In genomic region chr5:59020611-59021285, GRCh38 we compare ENCODE assay signal across 12 cellular contexts.
A peak's percentile ranks its signal among the peaks of the same experiment; 100 is the strongest.
DNase-seq lines count a peak whose midpoint lies in the region; ATAC-seq lines count a peak whose summit lies in the region.
"Had no signal": no experiment of that assay in that cellular context is flagged by ENCODE, and none has a peak within 500 bp of the region (broad histone marks: within the 10 kb centered on the region; RNA-seq: fewer than 3 reads in every experiment).

No MANE protein-coding gene starts in this region.

- DNase-seq in stimulated activated CD4-positive, alpha-beta T cell treated with anti-CD3 and anti-CD28 coated beads, Interleukin-12 subunit alpha, Interleukin-12 subunit beta, amount 100 ng/mL, for 4 hours: peak; percentile 5
- no peak for DNase-seq in stimulated activated CD4-positive, alpha-beta T cell treated with anti-CD3 and anti-CD28 coated beads, Interleukin-4, amount 100 ng/mL, for 1 hour
- no peak for DNase-seq in activated T-helper 2 cell treated with anti-CD3 and anti-CD28 coated beads, Interferon-gamma antibody, Interleukin-2, Interleukin-4, amounts not matched to agents 10 μg/mL and 5 μg/mL and 100 μg/mL, durations not matched to agents 14 hours and 24 hours and 36 hours (ENCODE audit: low spot score)
- DNase-seq in left kidney (ENCODE audit: low read depth, low spot score) (peak; percentile 51), NCI-H510A treated with DMSO at 0.1 percent for 48 hours (lab: John Stamatoyannopoulos, UW) (no peak), NCI-H1694 treated with DMSO at 0.1 percent for 48 hours (lab: John Stamatoyannopoulos, UW) (no peak), hepatic stellate cell (ENCODE audit: low spot score) (no peak)
- DNase-seq: aorta, foreskin melanocyte, SW 1271 had no signal

- H3K36me3 Mint-ChIP-seq in activated T-helper 2 cell treated with anti-CD3 and anti-CD28 coated beads, Interferon-gamma antibody, Interleukin-2, Interleukin-4, amounts not matched to agents 10 μg/mL and 5 μg/mL and 100 μg/mL, durations not matched to agents 14 hours and 24 hours and 36 hours (ENCODE audit: low read depth): peaks cover 85% of the 10 kb centered on the region

- intact Hi-C loops in activated T-helper 2 cell treated with anti-CD3 and anti-CD28 coated beads, Interferon-gamma antibody, Interleukin-2, Interleukin-4, amounts not matched to agents 10 μg/mL and 5 μg/mL and 100 μg/mL, durations not matched to agents 14 hours and 24 hours and 36 hours (cut with micrococcal nuclease): loop anchor here (1.0 to 2.0 kb wide), 3 partner anchors 18 to 107 kb away; no protein-coding TSS in a partner anchor

- no peak for ATAC-seq in HG03039 (IDR thresholded peaks at IDR 0.05; ENCODE audit: unreplicated experiment)

- peaks cover 54% of the 10 kb centered on the region for H3K4me1 Mint-ChIP-seq in activated T-helper 2 cell treated with anti-CD3 and anti-CD28 coated beads, Interferon-gamma antibody, Interleukin-2, Interleukin-4, amounts not matched to agents 10 μg/mL and 5 μg/mL and 100 μg/mL, durations not matched to agents 14 hours and 24 hours and 36 hours (ENCODE audit: low read depth)
- H3K4me1 Mint-ChIP-seq: neural crest cell had no signal

- H3K4me3 Mint-ChIP-seq in activated T-helper 2 cell treated with anti-CD3 and anti-CD28 coated beads, Interferon-gamma antibody, Interleukin-2, Interleukin-4, amounts not matched to agents 10 μg/mL and 5 μg/mL and 100 μg/mL, durations not matched to agents 14 hours and 24 hours and 36 hours (ENCODE audit: low read depth): peak overlapping the region; percentile 32
- H3K4me3 Mint-ChIP-seq: neural crest cell had no signal

- no peaks in the 10 kb centered on the region for H3K27me3 Mint-ChIP-seq in activated T-helper 2 cell treated with anti-CD3 and anti-CD28 coated beads, Interferon-gamma antibody, Interleukin-2, Interleukin-4, amounts not matched to agents 10 μg/mL and 5 μg/mL and 100 μg/mL, durations not matched to agents 14 hours and 24 hours and 36 hours (ENCODE audit: low read depth)

- H3K27ac Mint-ChIP-seq in activated T-helper 2 cell treated with anti-CD3 and anti-CD28 coated beads, Interferon-gamma antibody, Interleukin-2, Interleukin-4, amounts not matched to agents 10 μg/mL and 5 μg/mL and 100 μg/mL, durations not matched to agents 14 hours and 24 hours and 36 hours: peak overlapping the region; percentile 93

- H3K9me3 Mint-ChIP-seq in activated T-helper 2 cell treated with anti-CD3 and anti-CD28 coated beads, Interferon-gamma antibody, Interleukin-2, Interleukin-4, amounts not matched to agents 10 μg/mL and 5 μg/mL and 100 μg/mL, durations not matched to agents 14 hours and 24 hours and 36 hours: peaks cover 17% of the 10 kb centered on the region
- H3K9me3 Mint-ChIP-seq: neural crest cell had no signal

Comparison
In these comparisons a context has a peak if more than half of its experiments do, and no peak if none do; other contexts are left out.
1. DNase-seq: peak in stimulated activated CD4-positive, alpha-beta T cell treated with anti-CD3 and anti-CD28 coated beads, Interleukin-12 subunit alpha, Interleukin-12 subunit beta, amount 100 ng/mL, for 4 hours (single experiment) and left kidney (single experiment); none in stimulated activated CD4-positive, alpha-beta T cell treated with anti-CD3 and anti-CD28 coated beads, Interleukin-4, amount 100 ng/mL, for 1 hour (single experiment), activated T-helper 2 cell treated with anti-CD3 and anti-CD28 coated beads, Interferon-gamma antibody, Interleukin-2, Interleukin-4, amounts not matched to agents 10 μg/mL and 5 μg/mL and 100 μg/mL, durations not matched to agents 14 hours and 24 hours and 36 hours (single experiment), NCI-H510A treated with DMSO at 0.1 percent for 48 hours (single experiment), NCI-H1694 treated with DMSO at 0.1 percent for 48 hours (single experiment) and hepatic stellate cell (single experiment).